Comparison of ENCODE assay signal across 1 cellular context in the genomic region with DNA sequence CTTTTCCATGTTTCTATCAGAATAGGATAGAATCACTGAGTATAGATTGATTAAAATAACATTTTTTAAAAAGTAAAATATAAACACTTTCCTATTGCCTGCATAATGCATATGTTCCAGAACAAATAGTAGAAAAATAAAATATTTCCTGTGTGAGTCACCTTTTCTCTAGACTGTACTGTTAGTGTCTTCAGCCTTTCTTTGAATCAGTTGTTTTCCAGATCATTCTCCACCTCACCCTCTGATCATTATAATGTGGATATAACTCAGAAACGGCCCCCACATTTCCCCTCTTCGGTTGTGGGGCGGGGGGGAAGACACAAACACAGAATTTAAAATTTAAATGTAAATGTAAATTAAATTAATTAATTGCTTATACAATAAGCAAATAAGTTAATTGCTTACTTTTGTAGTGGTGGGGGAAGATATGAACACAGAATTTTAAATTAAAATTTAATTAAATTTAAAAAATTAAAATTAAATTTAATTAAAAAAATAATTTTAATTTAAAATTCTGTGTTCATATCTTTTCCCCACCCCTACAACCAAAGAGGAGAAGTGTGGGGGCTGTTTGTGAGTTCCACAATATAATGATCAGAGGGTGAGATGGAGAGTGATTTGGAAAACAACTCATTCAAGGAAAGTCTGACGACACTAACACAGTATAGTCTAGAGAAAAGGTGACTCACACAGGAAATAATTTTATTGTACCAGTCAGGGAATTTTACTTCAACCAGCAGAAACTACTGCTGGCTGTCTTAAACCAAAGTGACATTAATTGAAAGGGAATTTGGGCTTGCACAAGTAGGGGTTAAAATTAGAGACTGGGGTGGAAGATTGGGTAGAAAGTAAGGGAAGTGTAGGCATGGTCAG.
A peak's percentile ranks its signal among the peaks of the same experiment; 100 is the strongest.
TF ChIP-seq lines count a peak whose summit lies in the region.

No MANE protein-coding gene starts in this region.

TF ChIP-seq in IMR-90, 13 proteins besides CTCF, POLR2A, EP300 and RAD21:
- TF ChIP-seq ELK1 (IDR thresholded peaks at IDR 0.05; ENCODE audit: borderline replicate concordance, low read depth, low read length) = no peak
- TF ChIP-seq FOS (IDR thresholded peaks at IDR 0.05; ENCODE audit: low read depth, low read length) = 0 out of 2 replicates have a peak, but pooled peaks have one; percentile 17
